In the genomic region with DNA sequence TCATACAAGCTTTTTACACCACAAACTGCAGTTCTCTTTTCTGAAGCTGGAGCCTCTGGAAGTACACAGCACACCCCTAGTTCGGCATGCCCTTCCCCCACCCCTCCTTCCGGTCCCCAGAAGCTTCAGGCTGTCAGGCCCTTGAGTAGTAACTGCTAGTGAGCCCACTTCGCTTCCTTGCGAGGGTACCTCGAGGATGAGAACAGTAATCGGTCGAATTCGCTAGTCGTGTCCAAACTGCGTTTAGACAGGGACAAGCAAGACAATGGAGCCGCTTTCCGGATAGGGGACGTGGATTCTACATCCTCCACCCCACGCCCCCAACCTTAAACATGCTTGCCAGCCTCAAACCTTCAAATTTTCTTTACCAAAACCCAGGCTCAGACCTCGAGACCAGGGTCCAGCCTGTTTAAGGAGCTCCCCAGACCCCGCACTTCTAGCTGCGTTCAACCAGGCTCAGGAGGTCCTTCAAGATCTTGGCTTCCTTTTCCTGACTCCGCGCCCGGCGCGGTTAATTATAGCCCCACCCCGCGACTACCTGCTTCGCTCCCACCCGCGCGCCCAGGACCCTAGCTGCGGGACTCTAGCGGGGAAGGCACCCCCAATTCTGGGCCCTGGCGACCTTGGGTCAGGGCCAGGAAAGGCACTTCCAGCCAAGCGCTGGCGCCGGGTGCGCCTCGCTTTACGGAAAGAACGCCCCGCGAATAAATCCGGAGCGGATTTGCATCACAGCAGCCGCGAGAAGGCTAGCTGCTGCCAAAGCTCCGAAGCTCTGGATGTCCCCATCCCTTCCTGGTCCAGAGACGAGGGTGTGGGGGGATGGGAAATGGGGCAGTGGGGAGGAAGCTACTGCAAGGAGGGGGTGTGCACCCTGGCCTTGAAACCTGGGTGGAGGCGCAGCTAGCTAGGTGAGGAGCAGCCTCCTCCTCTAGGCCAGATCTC, we compare ENCODE assay signal across 8 cellular contexts. TPM values are rescaled to one million over a fixed set of nuclear protein-coding genes. Genes with fewer than 3 reads are reported as not detected.
DNase-seq lines count a peak whose midpoint lies in the region; ATAC-seq and TF ChIP-seq lines count a peak whose summit lies in the region.

No MANE protein-coding gene starts in this region.

- DNase-seq in RPMI8226 (peak; percentile 91), astrocyte of the hippocampus (ENCODE audit: low read depth, low spot score) (peak; percentile 42), kidney epithelial cell (ENCODE audit: low read depth) (no peak), NCI-H510A (lab: John Stamatoyannopoulos, UW) (no peak), 8988T (no peak)
- peak; percentile 34 to 38 for DNase-seq in stimulated activated CD4-positive, alpha-beta T cell treated with anti-CD3 and anti-CD28 coated beads, Interleukin-4, amount 100 ng/mL, for 4 hours

- no peak for ATAC-seq in HG03025 (IDR thresholded peaks at IDR 0.05; ENCODE audit: low FRiP score, unreplicated experiment)

- H3K27me3 ChIP-seq in kidney epithelial cell (ENCODE audit: control insufficient read depth, insufficient read depth, low read length) = peaks cover 8% of the 10 kb centered on the region

- H3K4me3 ChIP-seq in GM08714 (ENCODE audit: low read length) (peak overlapping the region; percentile 16; the same call in 1 of the 2 replicates), kidney epithelial cell (ENCODE audit: low read depth, low read length) (peak overlapping the region; percentile 28)

- no peak for TF ChIP-seq CTCF in kidney epithelial cell (IDR thresholded peaks at IDR 0.05; ENCODE audit: insufficient read depth, low read length, poor library complexity, severe bottlenecking)

- no peaks in the 10 kb centered on the region for H3K36me3 ChIP-seq in kidney epithelial cell (ENCODE audit: control insufficient read depth, insufficient read depth, low read length)

RNA-seq across cellular contexts. Expression of a gene that starts 8.1 kb away (rescaled TPM):
- total RNA-seq in kidney epithelial cell = 52.7 and 68.5 TPM in 2 replicates

RNA-seq across cellular contexts. Expression of a gene that starts 9.5 kb away (rescaled TPM):
- total RNA-seq in kidney epithelial cell = not detected in 2 replicates

RNA-seq across cellular contexts. Expression of a gene that starts 31.4 kb away (rescaled TPM):
- total RNA-seq in kidney epithelial cell = 96.9 and 103 TPM in 2 replicates

RNA-seq across cellular contexts. Expression of a gene that starts 34.4 kb away (rescaled TPM):
- 5.4 and 7.4 TPM in 2 replicates for total RNA-seq in kidney epithelial cell

RNA-seq across cellular contexts. Expression of a gene that starts 36.3 kb away (rescaled TPM):
- 1.6 and 1.7 TPM in 2 replicates for total RNA-seq in kidney epithelial cell

Comparison
In these comparisons a context has a peak if more than half of its experiments do, and no peak if none do; other contexts are left out.
1. DNase-seq: peak in RPMI8226 (single experiment), astrocyte of the hippocampus (single experiment) and stimulated activated CD4-positive, alpha-beta T cell treated with anti-CD3 and anti-CD28 coated beads, Interleukin-4, amount 100 ng/mL, for 4 hours (2 of 2); none in kidney epithelial cell (single experiment), NCI-H510A (single experiment) and 8988T (single experiment).